18 cellular contexts compared by ENCODE assay signal in genomic region chr7:133528796-133529195, GRCh38.
DNase-seq lines count a peak whose midpoint lies in the region; ATAC-seq and TF ChIP-seq lines count a peak whose summit lies in the region.
"Had no signal": no experiment of that assay in that cellular context is flagged by ENCODE, and none has a peak within 500 bp of the region (broad histone marks: within the 10 kb centered on the region; RNA-seq: fewer than 3 reads in every experiment).

No MANE protein-coding gene starts in this region.

- no peak overlapping the region for H2BK5ac ChIP-seq in neuronal stem cell (ENCODE audit: low read length)

- H3K9me2 ChIP-seq in SK-N-SH, result no peaks in the 10 kb centered on the region

- no peak overlapping the region for H4K91ac ChIP-seq in neuronal stem cell (ENCODE audit: low read depth, low read length, poor library complexity)

- H3K18ac ChIP-seq in neuronal stem cell (ENCODE audit: low read length), result no peak overlapping the region

- H3F3A ChIP-seq in SK-N-SH (replicated peaks; ENCODE audit: insufficient read depth), result no peaks in the 10 kb centered on the region

- H3K14ac ChIP-seq in neuronal stem cell (ENCODE audit: low read length), result no peak overlapping the region

- no peak overlapping the region for H2BK120ac ChIP-seq in neuronal stem cell (ENCODE audit: low read depth, low read length)

- H3K27ac ChIP-seq in SK-N-SH (ENCODE audit: low read depth in 2 of 2, low read length in 1 of 2) (peak overlapping the region in 1 of 2 experiments; percentile 75; a peak in 2 of 4 replicates), SJCRH30 (peak overlapping the region; percentile 27; the same call in 1 of the 2 replicates), neuronal stem cell (replicated peaks; ENCODE audit: low read length) (no peak overlapping the region)

- H3K79me1 ChIP-seq in neuronal stem cell (ENCODE audit: low read depth, low read length), result no peaks in the 10 kb centered on the region

- H3K4me2 ChIP-seq in SK-N-SH (no peak overlapping the region), neuronal stem cell (ENCODE audit: insufficient read depth, low read length, poor library complexity, severe bottlenecking) (no peak overlapping the region)

- no peak overlapping the region for H3K9ac ChIP-seq in SK-N-SH
- no peak overlapping the region for H3K9ac ChIP-seq in neuronal stem cell (ENCODE audit: low read depth, low read length, poor library complexity)

- H2AFZ ChIP-seq in SK-N-SH (ENCODE audit: low read depth) (no peak overlapping the region), neuronal stem cell (ENCODE audit: low read length) (no peak overlapping the region)

- H3K4ac ChIP-seq in neuronal stem cell (ENCODE audit: low read length), result no peak overlapping the region

- H2BK15ac ChIP-seq in neuronal stem cell (ENCODE audit: low read length), result no peak overlapping the region

- no peak overlapping the region for H3K23ac ChIP-seq in neuronal stem cell (ENCODE audit: low read depth, low read length, poor library complexity)

- no peaks in the 10 kb centered on the region for H3K27me3 ChIP-seq in SK-N-SH (ENCODE audit: insufficient read depth)
- no peaks in the 10 kb centered on the region for H3K27me3 ChIP-seq in SJCRH30
- no peaks in the 10 kb centered on the region for H3K27me3 ChIP-seq in neuronal stem cell (ENCODE audit: control insufficient read depth in 3 of 3, insufficient read depth in 3 of 3, low read depth in 1 of 3, low read length in 3 of 3)

- no peak overlapping the region for H2AK5ac ChIP-seq in neuronal stem cell (ENCODE audit: low read depth, low read length)

- POLR2A ChIA-PET in SK-N-SH (lab: Yijun Ruan, JAX), result no interaction called here

- H3K9me3 ChIP-seq in SK-N-SH, result no peaks in the 10 kb centered on the region
- H3K9me3 ChIP-seq in SJCRH30 (replicated peaks), result no peaks in the 10 kb centered on the region; the same call in 1 of the 2 replicates
- H3K9me3 ChIP-seq in neuronal stem cell (replicated peaks in 1 of 2; ENCODE audit: control insufficient read depth in 2 of 2, insufficient read depth in 1 of 2, low read depth in 1 of 2, low read length in 2 of 2), result no peaks in the 10 kb centered on the region

- H3K4me1 ChIP-seq in SK-N-SH (ENCODE audit: control insufficient read depth in 1 of 2, insufficient read depth in 2 of 2, low read depth in 1 of 2, low read length in 1 of 2) (peaks cover 0 to 29% of the 10 kb centered on the region in 2 experiments; a peak in 2 of 4 replicates), SJCRH30 (peaks cover 35% of the 10 kb centered on the region), neuronal stem cell (ENCODE audit: control insufficient read depth in 2 of 2, insufficient read depth in 1 of 2, low read depth in 1 of 2, low read length in 2 of 2) (no peaks in the 10 kb centered on the region)

- 92% methylated on average over 1 of the region's 1 CpG for WGBS in SK-N-SH (ENCODE audit: low lambda C conversion rate)
- no CpG with 5 or more reads among the region's 1 CpG for WGBS in neuronal stem cell (ENCODE audit: extremely low coverage in 2 of 2, insufficient read length in 2 of 2, insufficient replicate concordance in 1 of 2), 2 donors

- H3K36me3 ChIP-seq in SK-N-SH (replicated peaks in 1 of 2; ENCODE audit: control insufficient read depth in 1 of 2, insufficient read depth in 2 of 2, low read length in 1 of 2) (peaks cover 0 to 6% of the 10 kb centered on the region in 2 experiments), SJCRH30 (no peaks in the 10 kb centered on the region), neuronal stem cell (replicated peaks in 1 of 2; ENCODE audit: control insufficient read depth in 2 of 2, insufficient read depth in 2 of 2, low read length in 2 of 2) (no peaks in the 10 kb centered on the region)

- CTCF ChIA-PET in SK-N-SH (lab: Yijun Ruan, JAX), result interaction anchor here (0.6 to 1.8 kb wide), 4 partner anchors 8 to 215 kb away, joined by 3 to 4 read pairs (median 4); no protein-coding TSS in a partner anchor

- H4K8ac ChIP-seq in neuronal stem cell (ENCODE audit: low read depth, low read length), result no peak overlapping the region

- 0 out of 2 replicates have a peak, but pooled peaks have one; percentile 10 for TF ChIP-seq RAD21 in SK-N-SH (IDR thresholded peaks at IDR 0.05; ENCODE audit: low read length)

- peak; percentile 16 for DNase-seq in DMS53 (lab: John Stamatoyannopoulos, UW)
- no peak for DNase-seq in DMS53 treated with DMSO at 0.1 percent for 48 hours (lab: John Stamatoyannopoulos, UW; ENCODE audit: unreplicated experiment)
- peak; percentile 27 for DNase-seq in SK-N-SH
- DNase-seq in SJCRH30, result peak; percentile 52 to 83
- no peak for DNase-seq in neuronal stem cell (ENCODE audit: low spot score)
- DNase-seq in COR-L47 (lab: John Stamatoyannopoulos, UW), result no peak
- DNase-seq: 8988T, AML-193, C1 segment of cervical spinal cord, GOT3, HCEC 1CT, KG1, NCI-H1092 treated with DMSO at 0.1 percent for 48 hours, NCI-H526 treated with DMSO at 0.1 percent for 48 hours, SIG-M5, T-helper 1 cell had no signal

- no peak for TF ChIP-seq EP300 in SK-N-SH (IDR thresholded peaks at IDR 0.05; ENCODE audit: borderline replicate concordance in 1 of 2, low read depth in 1 of 2, low read length in 1 of 2)

- H3K79me2 ChIP-seq in SK-N-SH (ENCODE audit: insufficient read depth), result no peaks in the 10 kb centered on the region

- no peak for TF ChIP-seq CTCF in SK-N-SH (IDR thresholded peaks at IDR 0.05)

- no peak overlapping the region for H2BK12ac ChIP-seq in neuronal stem cell (ENCODE audit: low read length)

- ATAC-seq in SK-N-SH treated with all-trans-retinoic acid at 6 μM for 48 hours, result no peak
- ATAC-seq: Panc1 had no signal

- no peaks in the 10 kb centered on the region for H4K20me1 ChIP-seq in SK-N-SH (ENCODE audit: insufficient read depth)

- H3K4me3 ChIP-seq in SK-N-SH (ENCODE audit: low read depth in 2 of 2, low read length in 1 of 2), result no peak overlapping the region
- no peak overlapping the region for H3K4me3 ChIP-seq in SJCRH30
- H3K4me3 ChIP-seq in neuronal stem cell (ENCODE audit: low read length in 2 of 2), result no peak overlapping the region

TF ChIP-seq in SK-N-SH, 30 proteins besides CTCF, POLR2A, EP300 and RAD21:
- TF ChIP-seq TCF12 (IDR thresholded peaks at IDR 0.05) (no peak), RXRA (IDR thresholded peaks at IDR 0.05; ENCODE audit: borderline replicate concordance, low read depth) (no peak), REST (IDR thresholded peaks at IDR 0.05; ENCODE audit: low read depth, low read length) (no peak), GATA2 (CRISPR knock-in tag; IDR thresholded peaks at IDR 0.05) (peak; percentile 29; the same call in 1 of the 2 replicates), RCOR1 (IDR thresholded peaks at IDR 0.05; ENCODE audit: low read length) (peak; percentile 14; the same call in 1 of the 2 replicates)

TF ChIP-seq in SK-N-SH treated with all-trans-retinoic acid at 6 μM for 48 hours, 23 proteins besides CTCF, POLR2A, EP300 and RAD21 (continues in another document):
- TF ChIP-seq POU6F1 (CRISPR knock-in tag; IDR thresholded peaks at IDR 0.05; ENCODE audit: borderline replicate concordance, low read depth) (no peak), BACH2 (CRISPR knock-in tag; IDR thresholded peaks at IDR 0.05; ENCODE audit: borderline replicate concordance) (no peak), ZNF565 (CRISPR knock-in tag; conservative IDR thresholded peaks at IDR 0.05; ENCODE audit: low read depth) (no peak), TCF4 (CRISPR knock-in tag; IDR thresholded peaks at IDR 0.05; ENCODE audit: borderline replicate concordance) (no peak), TOX (CRISPR knock-in tag; IDR thresholded peaks at IDR 0.05; ENCODE audit: borderline replicate concordance) (no peak), CSRNP3 (CRISPR knock-in tag; IDR thresholded peaks at IDR 0.05) (no peak), PPARA (CRISPR knock-in tag; IDR thresholded peaks at IDR 0.05; ENCODE audit: borderline replicate concordance) (no peak), OSR1 (CRISPR knock-in tag; IDR thresholded peaks at IDR 0.05) (no peak)

Comparison
In these comparisons a context has a peak if more than half of its experiments do, and no peak if none do; other contexts are left out.
1. DNase-seq: peak in DMS53 (single experiment), SK-N-SH (single experiment) and SJCRH30 (2 of 2); none in DMS53 treated with DMSO at 0.1 percent for 48 hours (single experiment), neuronal stem cell (single experiment) and COR-L47 (single experiment).